29 cellular contexts compared by ENCODE assay signal in genomic region chr10:110631934-110632333, GRCh38. TPM values are rescaled to one million over a fixed set of nuclear protein-coding genes. Genes with fewer than 3 reads are reported as not detected.
DNase-seq lines count a peak whose midpoint lies in the region; ATAC-seq, FAIRE-seq and TF ChIP-seq lines count a peak whose summit lies in the region.
"Had no signal": no experiment of that assay in that cellular context is flagged by ENCODE, and none has a peak within 500 bp of the region (broad histone marks: within the 10 kb centered on the region; RNA-seq: fewer than 3 reads in every experiment).

No MANE protein-coding gene starts in this region.

- H3K9me3 ChIP-seq in HepG2 (ENCODE audit: low read length) (no peaks in the 10 kb centered on the region), right lobe of liver (no peaks in the 10 kb centered on the region), Loucy (ENCODE audit: insufficient read depth, low read depth, low read length) (no peaks in the 10 kb centered on the region), astrocyte (ENCODE audit: insufficient read depth, low read depth, low read length) (no peaks in the 10 kb centered on the region), gastrocnemius medialis (no peaks in the 10 kb centered on the region), spleen (no peaks in the 10 kb centered on the region)
- H3K9me3 ChIP-seq: BE2C, BLaER1 had no signal

- no peak overlapping the region for H3K4me2 ChIP-seq in HepG2 (ENCODE audit: low read depth, low read length)
- H3K4me2 ChIP-seq in Loucy (ENCODE audit: low read depth, low read length, poor library complexity, severe bottlenecking): no peak overlapping the region
- H3K4me2 ChIP-seq in astrocyte (ENCODE audit: low read length): no peak overlapping the region
- H3K4me2 ChIP-seq: BLaER1 had no signal

- H4K20me1 ChIP-seq in HepG2 (ENCODE audit: insufficient read depth, low read length): no peaks in the 10 kb centered on the region
- H4K20me1 ChIP-seq in Loucy (ENCODE audit: insufficient read depth, low read length, poor library complexity, severe bottlenecking): no peaks in the 10 kb centered on the region
- H4K20me1 ChIP-seq in astrocyte (ENCODE audit: insufficient read depth, low read length): no peaks in the 10 kb centered on the region
- H4K20me1 ChIP-seq: BLaER1 had no signal

- no peak overlapping the region for H3K4me3 Mint-ChIP-seq in astrocyte (ENCODE audit: unreplicated experiment)
- H3K4me3 Mint-ChIP-seq: CD14-positive monocyte; CD4-positive, alpha-beta memory T cell; CD4-positive, CD25-positive, alpha-beta regulatory T cell; CD8-positive, alpha-beta memory T cell had no signal

- no peaks in the 10 kb centered on the region for H3K36me3 Mint-ChIP-seq in astrocyte (ENCODE audit: low read depth, unreplicated experiment)
- H3K36me3 Mint-ChIP-seq: CD14-positive monocyte; CD4-positive, alpha-beta memory T cell; CD4-positive, CD25-positive, alpha-beta regulatory T cell had no signal

- TF ChIP-seq POLR2A in HepG2 (IDR thresholded peaks at IDR 0.05; ENCODE audit: insufficient read depth in 1 of 2, low read depth in 2 of 2, low read length in 2 of 2) (no peak), right lobe of liver (IDR thresholded peaks at IDR 0.05) (no peak), gastrocnemius medialis (IDR thresholded peaks at IDR 0.05) (no peak), spleen (IDR thresholded peaks at IDR 0.05) (no peak)

- in situ Hi-C loops in HepG2 (cut with HindIII; ENCODE audit: extremely low pct_ligation_motif_present, low pct_unique_long_range_greater_than_20kb): no loop called here
- in situ Hi-C loops in gastrocnemius medialis (cut with MboI; ENCODE audit: low sequenced_read_pairs in 4 of 4): no loop called here

- H3K79me2 ChIP-seq in HepG2 (ENCODE audit: insufficient read depth, low read length): no peaks in the 10 kb centered on the region
- H3K79me2 ChIP-seq in Loucy (ENCODE audit: insufficient read depth, low read length): no peaks in the 10 kb centered on the region
- H3K79me2 ChIP-seq in astrocyte (ENCODE audit: insufficient read depth, low read length): no peaks in the 10 kb centered on the region

- H3K9me3 Mint-ChIP-seq in astrocyte (ENCODE audit: unreplicated experiment): peaks cover 1% of the 10 kb centered on the region
- H3K9me3 Mint-ChIP-seq: CD8-positive, alpha-beta memory T cell had no signal

- DNase-seq in HepG2 (ENCODE audit: low spot score) (no peak), right lobe of liver (no peak), astrocyte (ENCODE audit: low read depth) (no peak), gastrocnemius medialis (no peak), SKM-1 (lab: John Stamatoyannopoulos, UW; ENCODE audit: unreplicated experiment) (no peak), spleen (no peak)
- DNase-seq: 8988T; ACHN; BE2C; C1 segment of cervical spinal cord; CD4-positive, alpha-beta memory T cell; CD4-positive, CD25-positive, alpha-beta regulatory T cell; CD8-positive, alpha-beta memory T cell; COR-L47; DMS 273 treated with DMSO at 0.1 percent for 48 hours; DMS153; DMS53; DMS79; DND-41; EL; GDM1 had no signal

- H3K4me1 ChIP-seq in HepG2 (ENCODE audit: insufficient read depth, low read length) (0 out of 2 replicates have a peak, but pooled peaks cover 9% of the 10 kb centered on the region), right lobe of liver (no peaks in the 10 kb centered on the region), Loucy (ENCODE audit: insufficient read depth, low read length, poor library complexity, severe bottlenecking) (peaks cover 3% of the 10 kb centered on the region), astrocyte (ENCODE audit: insufficient read depth, low read length) (peaks cover 13% of the 10 kb centered on the region), gastrocnemius medialis (peaks cover 41 to 43% of the 10 kb centered on the region in 2 donors), spleen (no peaks in the 10 kb centered on the region)

- intact Hi-C loops in HepG2 (cut with micrococcal nuclease; ENCODE audit: unreplicated experiment) (no loop called here), right lobe of liver (cut with DNase I) (no loop called here), gastrocnemius medialis (cut with DNase I; ENCODE audit: low total_unique reads) (no loop called here), spleen (cut with DNase I; ENCODE audit: low total_unique reads) (no loop called here)

- no peak overlapping the region for H3K27ac Mint-ChIP-seq in astrocyte (ENCODE audit: unreplicated experiment)
- H3K27ac Mint-ChIP-seq: CD14-positive monocyte; CD4-positive, alpha-beta memory T cell; CD4-positive, CD25-positive, alpha-beta regulatory T cell had no signal

- H3K27me3 ChIP-seq in HepG2 (ENCODE audit: control insufficient read depth in 1 of 2, insufficient read depth in 2 of 2, low read length in 2 of 2): peaks cover 1 to 4% of the 10 kb centered on the region in 2 experiments; a peak in 2 of 5 replicates
- H3K27me3 ChIP-seq in right lobe of liver: no peaks in the 10 kb centered on the region
- H3K27me3 ChIP-seq in Loucy (ENCODE audit: insufficient read depth, low read length, poor library complexity, severe bottlenecking): no peaks in the 10 kb centered on the region
- no peaks in the 10 kb centered on the region for H3K27me3 ChIP-seq in astrocyte (ENCODE audit: insufficient read depth, low read length)
- no peaks in the 10 kb centered on the region for H3K27me3 ChIP-seq in gastrocnemius medialis
- H3K27me3 ChIP-seq in spleen (replicated peaks in 1 of 7): peaks cover 0 to 6% (median 0%) of the 10 kb centered on the region in 7 donors
- H3K27me3 ChIP-seq: BE2C, BLaER1 had no signal

- no TSS peak for BruUV-seq in HepG2 (replicated peaks; lab: Mats Ljungman, UMichigan)

- POLR2A ChIA-PET in HepG2 (lab: Yijun Ruan, JAX): no interaction called here

- H3K4me3 ChIP-seq in HepG2 (replicated peaks in 1 of 3; ENCODE audit: insufficient read depth in 1 of 3, low read depth in 2 of 3, low read length in 3 of 3) (no peak overlapping the region), right lobe of liver (no peak overlapping the region), Loucy (ENCODE audit: low read length, poor library complexity, severe bottlenecking) (no peak overlapping the region), astrocyte (ENCODE audit: insufficient read depth, low read depth, low read length) (no peak overlapping the region), gastrocnemius medialis (no peak overlapping the region), spleen (no peak overlapping the region)
- H3K4me3 ChIP-seq: BLaER1, GM12878 had no signal

- FAIRE-seq in HepG2 (lab: Jason Lieb, UNC) (no peak), astrocyte (lab: Jason Lieb, UNC) (peak; percentile 49)
- FAIRE-seq: A204.1, GM12878, GM12892, GM18507 had no signal

- CTCF ChIA-PET in HepG2 (lab: Yijun Ruan, JAX; ENCODE audit: low intra/inter-chr PET ratio, low total read pairs): no interaction called here

- no peak for TF ChIP-seq RAD21 in HepG2 (CRISPR knock-in tag; IDR thresholded peaks at IDR 0.05)

- TF ChIP-seq EP300 in HepG2 (IDR thresholded peaks at IDR 0.05; ENCODE audit: low read depth in 2 of 2, low read length in 2 of 2): no peak
- no peak for TF ChIP-seq EP300 in HepG2 (CRISPR knock-in tag; IDR thresholded peaks at IDR 0.05; ENCODE audit: borderline replicate concordance)

- TF ChIP-seq CTCF in HepG2 (CRISPR knock-in tag; IDR thresholded peaks at IDR 0.05): no peak
- no peak for TF ChIP-seq CTCF in right lobe of liver (IDR thresholded peaks at IDR 0.05)
- TF ChIP-seq CTCF in Loucy (conservative IDR thresholded peaks at IDR 0.05; ENCODE audit: low read length): no peak
- TF ChIP-seq CTCF in astrocyte (IDR thresholded peaks at IDR 0.05; ENCODE audit: insufficient read depth, low read depth, low read length): no peak
- TF ChIP-seq CTCF in gastrocnemius medialis (IDR thresholded peaks at IDR 0.05 in 4 of 5, conservative IDR thresholded peaks at IDR 0.05 in 1 of 5): no peak
- no peak for TF ChIP-seq CTCF in spleen (IDR thresholded peaks at IDR 0.05 in 8 of 11, conservative IDR thresholded peaks at IDR 0.05 in 3 of 11)

- ATAC-seq in HepG2 (no peak), right lobe of liver (no peak), gastrocnemius medialis (no peak), HG03175 (IDR thresholded peaks at IDR 0.05; ENCODE audit: unreplicated experiment) (no peak)
- ATAC-seq: GM12878 had no signal

- no peak overlapping the region for H3K9ac ChIP-seq in HepG2 (ENCODE audit: insufficient read depth, low read depth, low read length)
- H3K9ac ChIP-seq in Loucy (ENCODE audit: low read depth, low read length, poor library complexity, severe bottlenecking): no peak overlapping the region
- no peak overlapping the region for H3K9ac ChIP-seq in astrocyte (ENCODE audit: low read length)
- H3K9ac ChIP-seq: BLaER1 had no signal

- H3K36me3 ChIP-seq in HepG2 (replicated peaks in 1 of 2; ENCODE audit: control insufficient read depth in 1 of 2, insufficient read depth in 2 of 2, low read length in 2 of 2) (no peaks in the 10 kb centered on the region), right lobe of liver (no peaks in the 10 kb centered on the region), Loucy (ENCODE audit: insufficient read depth, low read length) (no peaks in the 10 kb centered on the region), astrocyte (ENCODE audit: insufficient read depth, low read length) (no peaks in the 10 kb centered on the region), gastrocnemius medialis (no peaks in the 10 kb centered on the region), spleen (no peaks in the 10 kb centered on the region)
- H3K36me3 ChIP-seq: BE2C, BLaER1 had no signal

- peaks cover 13% of the 10 kb centered on the region for H3K4me1 Mint-ChIP-seq in astrocyte (ENCODE audit: low read depth, unreplicated experiment)
- H3K4me1 Mint-ChIP-seq: CD14-positive monocyte; CD4-positive, alpha-beta memory T cell; CD4-positive, CD25-positive, alpha-beta regulatory T cell; CD8-positive, alpha-beta memory T cell had no signal

- H3K9me2 ChIP-seq in Loucy (replicated peaks; ENCODE audit: low read depth, low read length): no peaks in the 10 kb centered on the region

- H3K27me3 Mint-ChIP-seq in astrocyte (ENCODE audit: low read depth, unreplicated experiment): no peaks in the 10 kb centered on the region

- H3F3A ChIP-seq in Loucy (ENCODE audit: low read depth): no peaks in the 10 kb centered on the region

- H3K27ac ChIP-seq in HepG2 (ENCODE audit: extremely low read length, insufficient read depth, low read length) (no peak overlapping the region), right lobe of liver (no peak overlapping the region), astrocyte (ENCODE audit: low read depth, low read length) (no peak overlapping the region), gastrocnemius medialis (peak overlapping the region; percentile 83 to 91 (median 85)), spleen (no peak overlapping the region)
- H3K27ac ChIP-seq: BLaER1 had no signal

- H2AFZ ChIP-seq in HepG2 (ENCODE audit: low read length): no peak overlapping the region
- 0 out of 2 replicates have a peak overlapping the region, but pooled peaks have one; percentile 12 for H2AFZ ChIP-seq in Loucy (ENCODE audit: low read length)
- H2AFZ ChIP-seq in astrocyte (ENCODE audit: low read depth, low read length): no peak overlapping the region

RNA-seq across cellular contexts. Expression of gene RBM20, which starts 12.2 kb away (rescaled TPM):
- total RNA-seq in HepG2 (2016; rRNA removed; fragmentation: Illumina TruSeq; extraction: Trizol) (0.02 TPM in 1 of 2 replicates, not detected in the other), right lobe of liver (under 1 TPM; 0.04 to 0.29 (median 0.06) TPM), astrocyte (1.5 TPM in 2 replicates), gastrocnemius medialis (10 to 100 TPM in 2 of 4 donors, 1 to 10 TPM in 2; 7.4 to 18.4 (median 10.2) TPM), spleen (under 1 TPM in 6 of 7 donors, not detected in 1; 0.07 to 0.72 (median 0.42) TPM)
- total RNA-seq in HepG2 (2016; cell fraction: cytosol; rRNA removed; fragmentation: Illumina TruSeq; extraction: Trizol; ENCODE audit: low read depth): not detected in 2 replicates
- total RNA-seq in HepG2 (2016; cell fraction: insoluble cytoplasmic fraction; rRNA removed; fragmentation: Illumina TruSeq; extraction: Trizol): 0.03 and 0.06 TPM in 2 replicates
- total RNA-seq in HepG2 (2016; cell fraction: membrane; rRNA removed; fragmentation: Illumina TruSeq; extraction: Trizol): not detected in 2 replicates
- total RNA-seq in HepG2 (2016; cell fraction: nucleus; rRNA removed; fragmentation: Illumina TruSeq; extraction: Trizol): 0.13 TPM in 1 of 2 replicates, not detected in the other
- polyA plus RNA-seq in HepG2 (2011; rRNA removed) (0.16 and 0.22 TPM in 2 replicates), spleen (under 1 TPM; 0.04 to 0.45 (median 0.09) TPM)
- 0.04 TPM in 2 replicates for polyA plus RNA-seq in HepG2 (2011; cell fraction: cytosol; rRNA removed)
- 0.32 and 0.40 TPM in 2 replicates for polyA plus RNA-seq in HepG2 (2011; cell fraction: nucleus; rRNA removed)
- 0.09 TPM in 2 replicates for polyA plus RNA-seq in HepG2 (2012)
- not detected in 2 replicates for polyA plus RNA-seq in HepG2 (2016; cell fraction: cytosol; fragmentation: Illumina TruSeq; extraction: Trizol; ENCODE audit: low read depth)
- not detected in 2 replicates for polyA plus RNA-seq in HepG2 (2016; cell fraction: insoluble cytoplasmic fraction; fragmentation: Illumina TruSeq; extraction: Trizol; ENCODE audit: low read depth)
- 0.02 and 0.16 TPM in 2 replicates for polyA plus RNA-seq in HepG2 (2016; cell fraction: membrane; fragmentation: Illumina TruSeq; extraction: Trizol; ENCODE audit: low read depth)
- 0.17 and 0.34 TPM in 2 replicates for polyA plus RNA-seq in HepG2 (2016; cell fraction: nucleus; fragmentation: Illumina TruSeq; extraction: Trizol; ENCODE audit: insufficient read depth, low read depth)
- polyA minus RNA-seq in HepG2 (2011; rRNA and poly(A)+ RNA removed; ENCODE audit: low replicate concordance): not detected in 2 replicates
- not detected in 2 replicates for polyA minus RNA-seq in HepG2 (2011; cell fraction: cytosol; rRNA and poly(A)+ RNA removed)
- 0.12 and 0.13 TPM in 2 replicates for polyA minus RNA-seq in HepG2 (2011; cell fraction: nucleus; rRNA and poly(A)+ RNA removed)
- total RNA-seq: CD4-positive, alpha-beta memory T cell had no signal
- polyA plus RNA-seq: CD14-positive monocyte; CD8-positive, alpha-beta memory T cell had no signal

Comparison
In these comparisons a context has a peak if more than half of its experiments do, and no peak if none do; other contexts are left out.
1. H3K27ac ChIP-seq: peak in gastrocnemius medialis (4 of 4); none in HepG2 (single experiment), right lobe of liver (0 of 3), astrocyte (single experiment) and spleen (0 of 8).